7 cellular contexts compared by ENCODE assay signal in the genomic region with DNA sequence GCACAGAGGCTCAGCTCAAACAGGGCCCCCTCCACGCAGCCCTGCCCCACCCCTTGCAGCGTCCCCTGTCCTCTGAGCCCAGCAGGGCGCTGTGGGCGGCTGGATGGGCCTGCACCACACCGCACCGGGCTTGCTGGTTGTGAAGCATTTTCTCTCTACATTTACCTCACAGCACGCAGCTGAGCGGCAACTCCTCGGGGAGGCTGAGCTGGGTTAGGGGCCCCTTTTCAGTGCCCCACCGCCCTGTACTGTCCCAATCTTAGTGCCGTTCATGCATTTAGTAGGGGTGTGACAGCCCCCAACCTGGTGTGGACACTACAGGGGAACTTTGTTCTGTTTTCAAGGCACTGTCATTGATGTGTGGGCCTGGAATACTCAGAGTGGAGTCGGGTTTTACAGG.
DNase-seq lines count a peak whose midpoint lies in the region; ATAC-seq, FAIRE-seq and TF ChIP-seq lines count a peak whose summit lies in the region.
"Not testable (repeated sequence)": the region's sequence is repeated elsewhere in the genome, so short reads cannot be mapped to it uniquely, and the experiment has no call there.

No MANE protein-coding gene starts in this region.

- BruUV-seq in K562 (replicated peaks; lab: Mats Ljungman, UMichigan), result not testable (repeated sequence)

- H2BK120ac ChIP-seq in H1 (replicated peaks; ENCODE audit: low read depth, low read length), result not testable (repeated sequence)

- POLR2A ChIA-PET in K562 (lab: Yijun Ruan, JAX); H1 (lab: Charles Lee; ENCODE audit: partially characterized antibody): not testable (repeated sequence)

- not testable (repeated sequence) for H3K79me1 ChIP-seq in H1 (ENCODE audit: low read depth, low read length)

- not testable (repeated sequence) for H3K27ac Mint-ChIP-seq in osteocyte (ENCODE audit: unreplicated experiment); type B pancreatic cell

- DNase-seq in GM19239 (ENCODE audit: insufficient read length, low spot score); K562 (ENCODE audit: extremely low read depth in 1 of 4, low spot score in 3 of 4); H1 (ENCODE audit: low read depth in 1 of 2, low spot score in 2 of 2): not testable (repeated sequence)
- peak; percentile 24 for DNase-seq in activated CD8-positive, alpha-beta memory T cell treated with anti-CD3 and anti-CD28 coated beads for 24 hours
- DNase-seq in islet precursor cell (peak; percentile 41), osteocyte (ENCODE audit: extremely low spot score, unreplicated experiment) (peak; percentile 54), type B pancreatic cell (ENCODE audit: extremely low spot score, unreplicated experiment) (peak; percentile 24)

- H3K4ac ChIP-seq in H1 (replicated peaks; ENCODE audit: insufficient read length, low read depth, low read length), result not testable (repeated sequence)

- H3K9me3 Mint-ChIP-seq in osteocyte (ENCODE audit: unreplicated experiment); type B pancreatic cell: not testable (repeated sequence)

- H3K27me3 ChIP-seq in K562 (ENCODE audit: control insufficient read depth in 2 of 2, insufficient read depth in 2 of 2, low read length in 2 of 2), result peaks cover 0 to 17% of the 10 kb centered on the region in 2 experiments; a peak in 2 of 5 replicates
- H3K27me3 ChIP-seq in H1 (replicated peaks in 1 of 4; ENCODE audit: control insufficient read depth in 3 of 4, extremely low read depth in 1 of 4, insufficient read depth in 3 of 4, low read length in 3 of 4), result not testable (repeated sequence)

- H3K36me3 Mint-ChIP-seq in osteocyte (ENCODE audit: unreplicated experiment); type B pancreatic cell: not testable (repeated sequence)

- CTCF ChIA-PET in K562 (lab: Yijun Ruan, JAX; ENCODE audit: low intra/inter-chr PET ratio), result not testable (repeated sequence)
- CTCF ChIA-PET in H1 (lab: Charles Lee; ENCODE audit: partially characterized antibody), result interaction anchor here (1.2 to 1.5 kb wide), 3 partner anchors 12 to 95 kb away, joined by 3 to 4 read pairs (median 3); no protein-coding TSS in a partner anchor

- not testable (repeated sequence) for H3K27ac ChIP-seq in K562 (ENCODE audit: extremely low read depth, low read depth, low read length); H1 (ENCODE audit: low read depth, low read length)

- not testable (repeated sequence) for H3K4me3 ChIP-seq in K562; H1 (ENCODE audit: extremely low read depth in 1 of 4, insufficient read depth in 2 of 4, low read depth in 3 of 4, low read length in 4 of 4)

- TF ChIP-seq EP300 in K562 (IDR thresholded peaks at IDR 0.05; ENCODE audit: low read length); H1 (IDR thresholded peaks at IDR 0.05; ENCODE audit: borderline replicate concordance in 1 of 2, low read depth in 2 of 2, low read length in 2 of 2): not testable (repeated sequence)

- H4K91ac ChIP-seq in H1 (replicated peaks; ENCODE audit: insufficient read length, low read length), result not testable (repeated sequence)

- not testable (repeated sequence) for H3K4me1 Mint-ChIP-seq in osteocyte (ENCODE audit: unreplicated experiment); type B pancreatic cell (ENCODE audit: unreplicated experiment)

- not testable (repeated sequence) for H4K5ac ChIP-seq in H1 (ENCODE audit: insufficient read length, low read depth, low read length)

- not testable (repeated sequence) for H3K9ac ChIP-seq in K562 (ENCODE audit: insufficient read depth in 1 of 2, low read depth in 2 of 2, low read length in 2 of 2); H1 (replicated peaks in 1 of 4; ENCODE audit: extremely low read depth in 1 of 4, low read depth in 3 of 4, low read length in 3 of 4)

- not testable (repeated sequence) for TF ChIP-seq CTCF in K562 (IDR thresholded peaks at IDR 0.05 in 2 of 3, conservative IDR thresholded peaks at IDR 0.05 in 1 of 3; ENCODE audit: insufficient read depth in 2 of 3, low read depth in 1 of 3, low read length in 3 of 3); H1 (IDR thresholded peaks at IDR 0.05; ENCODE audit: control extremely low read depth in 1 of 3, insufficient read depth in 1 of 3, low read depth in 1 of 3, low read length in 3 of 3); osteocyte (IDR thresholded peaks at IDR 0.05); type B pancreatic cell (conservative IDR thresholded peaks at IDR 0.05)

- not testable (repeated sequence) for H3K4me1 ChIP-seq in K562 (replicated peaks in 1 of 2; ENCODE audit: control insufficient read depth in 2 of 2, insufficient read depth in 2 of 2, low read length in 2 of 2); H1 (replicated peaks in 1 of 4; ENCODE audit: control insufficient read depth in 3 of 4, insufficient read depth in 4 of 4, low read length in 3 of 4)

- H2BK20ac ChIP-seq in H1 (ENCODE audit: low read length), result not testable (repeated sequence)

- peaks cover 24% of the 10 kb centered on the region for H3K27me3 Mint-ChIP-seq in osteocyte (ENCODE audit: unreplicated experiment)
- not testable (repeated sequence) for H3K27me3 Mint-ChIP-seq in type B pancreatic cell

- intact Hi-C loops in K562 (cut with micrococcal nuclease), result not testable (repeated sequence)

- ATAC-seq in K562, result not testable (repeated sequence)

- not testable (repeated sequence) for H3K9me1 ChIP-seq in K562 (ENCODE audit: control insufficient read depth, insufficient read depth, low read length)

- WGBS in K562 (ENCODE audit: insufficient coverage, low coverage, missing lambda C conversion rate), result 0% methylated on average over 5 of the region's 12 CpGs
- WGBS in H1 (ENCODE audit: extremely low coverage in 1 of 2, insufficient coverage in 1 of 2, insufficient read length in 1 of 2, insufficient replicate concordance in 2 of 2, low coverage in 1 of 2, low lambda C conversion rate in 2 of 2, missing lambda C conversion rate in 1 of 2), 2 experiments, result 83% methylated on average over 9 of the region's 12 CpGs; no CpG with 5 or more reads in 1 of the 2 experiments

- H3K18ac ChIP-seq in H1 (ENCODE audit: extremely low read depth, low read length), result not testable (repeated sequence)

- H2BK5ac ChIP-seq in H1 (ENCODE audit: low read depth, low read length), result not testable (repeated sequence)

- not testable (repeated sequence) for H3K79me2 ChIP-seq in K562 (ENCODE audit: control insufficient read depth, insufficient read depth, low read length); H1 (ENCODE audit: control insufficient read depth in 1 of 2, insufficient read depth in 2 of 2, low read length in 2 of 2)

- not testable (repeated sequence) for H3K4me2 ChIP-seq in K562 (ENCODE audit: insufficient read depth, low read length); H1 (ENCODE audit: insufficient read depth in 1 of 2, low read depth in 2 of 2, low read length in 2 of 2)

- H3K9me3 ChIP-seq in K562 (replicated peaks; ENCODE audit: control insufficient read depth, insufficient read depth, low read depth, low read length); H1 (ENCODE audit: insufficient read depth in 2 of 2, low read depth in 1 of 2, low read length in 1 of 2): not testable (repeated sequence)

- not testable (repeated sequence) for TF ChIP-seq POLR2A in K562 (conservative IDR thresholded peaks at IDR 0.05); H1 (IDR thresholded peaks at IDR 0.05; ENCODE audit: control extremely low read depth in 1 of 2, low read depth in 2 of 2, low read length in 2 of 2)

- H3K14ac ChIP-seq in H1 (ENCODE audit: insufficient read length), result not testable (repeated sequence)

- H2AFZ ChIP-seq in K562 (ENCODE audit: low read depth, low read length); H1 (ENCODE audit: low read length): not testable (repeated sequence)

- H3K36me3 ChIP-seq in K562 (ENCODE audit: control insufficient read depth, insufficient read depth, low read length); H1 (ENCODE audit: control insufficient read depth in 2 of 4, insufficient read depth in 4 of 4, low read length in 3 of 4): not testable (repeated sequence)

- FAIRE-seq in GM19239 (lab: Jason Lieb, UNC), result peak; percentile 47
- FAIRE-seq in K562 (lab: Jason Lieb, UNC), result peak; percentile 26
- FAIRE-seq in H1 (lab: Jason Lieb, UNC), result peak; percentile 86

- not testable (repeated sequence) for H3K56ac ChIP-seq in H1 (replicated peaks; ENCODE audit: insufficient read length, low read depth, low read length)

- not testable (repeated sequence) for H2BK15ac ChIP-seq in H1 (ENCODE audit: low read length)

- H2AK5ac ChIP-seq in H1 (ENCODE audit: low read depth, low read length), result not testable (repeated sequence)

- TF ChIP-seq RAD21 in K562 (CRISPR knock-in tag; conservative IDR thresholded peaks at IDR 0.05 in 1 of 2, IDR thresholded peaks at IDR 0.05 in 1 of 2); H1 (IDR thresholded peaks at IDR 0.05 in 1 of 2, conservative IDR thresholded peaks at IDR 0.05 in 1 of 2; ENCODE audit: low read depth in 2 of 2, low read length in 2 of 2): not testable (repeated sequence)

- H4K20me1 ChIP-seq in K562 (replicated peaks; ENCODE audit: control insufficient read depth, insufficient read depth, low read length); H1 (replicated peaks in 1 of 2; ENCODE audit: control insufficient read depth in 1 of 2, insufficient read depth in 2 of 2, low read length in 2 of 2): not testable (repeated sequence)

- not testable (repeated sequence) for H4K8ac ChIP-seq in H1 (ENCODE audit: extremely low read depth, insufficient read depth, low read length)

- not testable (repeated sequence) for H2BK12ac ChIP-seq in H1 (ENCODE audit: low read depth, low read length)

- not testable (repeated sequence) for H3K23me2 ChIP-seq in H1 (ENCODE audit: low read depth, low read length)

- in situ Hi-C loops in K562 (cut with MboI), result not testable (repeated sequence)

- H3K4me3 Mint-ChIP-seq in osteocyte (ENCODE audit: unreplicated experiment); type B pancreatic cell: not testable (repeated sequence)

- H3K23ac ChIP-seq in H1 (ENCODE audit: insufficient read length), result not testable (repeated sequence)
